20 cellular contexts compared by ENCODE assay signal in genomic region chr5:127358782-127359181, GRCh38.
DNase-seq lines count a peak whose midpoint lies in the region; ATAC-seq, FAIRE-seq and TF ChIP-seq lines count a peak whose summit lies in the region.
"Had no signal": no experiment of that assay in that cellular context is flagged by ENCODE, and none has a peak within 500 bp of the region (broad histone marks: within the 10 kb centered on the region; RNA-seq: fewer than 3 reads in every experiment).

No MANE protein-coding gene starts in this region.

- no peaks in the 10 kb centered on the region for H4K20me1 ChIP-seq in osteoblast (ENCODE audit: insufficient read depth, low read length)
- H4K20me1 ChIP-seq: BLaER1 had no signal

- H3K4me2 ChIP-seq in osteoblast (ENCODE audit: insufficient read depth, low read length): peak overlapping the region; percentile 63
- H3K4me2 ChIP-seq: BLaER1 had no signal

- H3K27ac ChIP-seq in osteoblast (ENCODE audit: low read depth, low read length): peak overlapping the region; percentile 89
- H3K27ac ChIP-seq: BLaER1, pancreas, RWPE1, tibial nerve had no signal

- H3K36me3 ChIP-seq in osteoblast (ENCODE audit: insufficient read depth, low read length): no peaks in the 10 kb centered on the region
- H3K36me3 ChIP-seq: BLaER1, gastrocnemius medialis, pancreas, tibial nerve had no signal

- peaks cover 5% of the 10 kb centered on the region for H3K27me3 ChIP-seq in osteoblast (ENCODE audit: insufficient read depth, low read length)
- H3K27me3 ChIP-seq: BLaER1, gastrocnemius medialis, pancreas, tibial nerve had no signal

- peak; percentile 82 for FAIRE-seq in D721Med (lab: Jason Lieb, UNC)
- FAIRE-seq: islet of Langerhans, pancreas had no signal

- no peak for TF ChIP-seq CTCF in D721Med (IDR thresholded peaks at IDR 0.05; ENCODE audit: insufficient read depth, missing control alignments)
- no peak for TF ChIP-seq CTCF in osteoblast (IDR thresholded peaks at IDR 0.05; ENCODE audit: extremely low read depth, low read depth, low read length)

- no peaks in the 10 kb centered on the region for H3K79me2 ChIP-seq in osteoblast (ENCODE audit: insufficient read depth, low read length)

- H2AFZ ChIP-seq in osteoblast (ENCODE audit: low read length): peak overlapping the region; percentile 10

- H3K9me3 ChIP-seq in osteoblast (ENCODE audit: low read depth, low read length): no peaks in the 10 kb centered on the region
- H3K9me3 ChIP-seq: BLaER1, gastrocnemius medialis, pancreas, tibial nerve had no signal

- H3K4me1 ChIP-seq in osteoblast (ENCODE audit: insufficient read depth, low read length): peaks cover 11% of the 10 kb centered on the region
- H3K4me1 ChIP-seq: BLaER1, pancreas had no signal

- ATAC-seq in HG02840 (IDR thresholded peaks at IDR 0.05; ENCODE audit: low FRiP score, unreplicated experiment): no peak
- ATAC-seq in HG03045 (IDR thresholded peaks at IDR 0.05; ENCODE audit: unreplicated experiment): no peak
- no peak for ATAC-seq in HG03520 (IDR thresholded peaks at IDR 0.05; ENCODE audit: unreplicated experiment)
- ATAC-seq: activated naive CD8-positive, alpha-beta T cell treated with anti-CD3 and anti-CD28 coated beads, Interleukin-2, amount 50 U/mL, for 24 hours; gastrocnemius medialis; pancreas had no signal

- DNase-seq in D721Med (ENCODE audit: insufficient read length, low spot score): no peak
- DNase-seq in NCI-H524 (lab: John Stamatoyannopoulos, UW): peak; percentile 39 to 87
- peak; percentile 60 for DNase-seq in dedifferentiated amniotic fluid mesenchymal stem cell (ENCODE audit: extremely low spot score)
- peak; percentile 41 for DNase-seq in osteoblast (ENCODE audit: insufficient read length, low spot score, missing footprints)
- no peak for DNase-seq in NCI-H2107 (lab: John Stamatoyannopoulos, UW)
- DNase-seq: activated CD4-positive, alpha-beta T cell treated with anti-CD3 and anti-CD28 coated beads, Interleukin-2, amount 10 ng/mL, durations not matched to agents 24 days and 14 days; activated naive CD8-positive, alpha-beta T cell treated with anti-CD3 and anti-CD28 coated beads, Interleukin-2, amount 50 U/mL, for 24 hours; activated T-cell treated with anti-CD3 and anti-CD28 coated beads, Interleukin-2, amount 50 U/mL, for 24 hours; DMS79; gastrocnemius medialis; NCI-H1105 treated with DMSO at 0.1 percent for 48 hours; pancreas; T-helper 9 cell had no signal

- H3K4me3 ChIP-seq in osteoblast (ENCODE audit: insufficient read depth, low read length): peak overlapping the region; percentile 45
- H3K4me3 ChIP-seq: BLaER1, gastrocnemius medialis, pancreas, tibial nerve had no signal

Comparison
In these comparisons a context has a peak if more than half of its experiments do, and no peak if none do; other contexts are left out.
1. DNase-seq: peak in NCI-H524 (2 of 2), dedifferentiated amniotic fluid mesenchymal stem cell (single experiment) and osteoblast (single experiment); none in D721Med (single experiment) and NCI-H2107 (single experiment).